7 cellular contexts compared by ENCODE assay signal in genomic region chr14:24366375-24366663, GRCh38. TPM values are rescaled to one million over a fixed set of nuclear protein-coding genes. Genes with fewer than 3 reads are reported as not detected.
A peak's percentile ranks its signal among the peaks of the same experiment; 100 is the strongest.
DNase-seq lines count a peak whose midpoint lies in the region; ATAC-seq, FAIRE-seq and TF ChIP-seq lines count a peak whose summit lies in the region.
"Had no signal": no experiment of that assay in that cellular context is flagged by ENCODE, and none has a peak within 500 bp of the region (broad histone marks: within the 10 kb centered on the region; RNA-seq: fewer than 3 reads in every experiment).

No MANE protein-coding gene starts in this region.

- ATAC-seq in naive thymus-derived CD8-positive, alpha-beta T cell = peak in 1 of 2 donors; percentile 14
- ATAC-seq in HG03442 (IDR thresholded peaks at IDR 0.05; ENCODE audit: unreplicated experiment) = no peak

- POLR2A ChIA-PET in naive thymus-derived CD8-positive, alpha-beta T cell (lab: Charles Lee) = interaction anchor here (1.1 to 2.0 kb wide), 8 partner anchors 28 to 124 kb away, joined by 3 to 21 read pairs (median 3); partner anchors contain the start of genes CBLN3 and KHNYN

- H3K4me1 ChIP-seq in astrocyte (ENCODE audit: insufficient read depth, low read length) = peaks cover 21% of the 10 kb centered on the region

- peak overlapping the region; percentile 80 for H3K4me3 Mint-ChIP-seq in astrocyte (ENCODE audit: unreplicated experiment)
- H3K4me3 Mint-ChIP-seq in naive thymus-derived CD8-positive, alpha-beta T cell = peak overlapping the region in 9 of 10 donors; percentile 62 to 85 (median 80)

- H3K9me3 Mint-ChIP-seq in astrocyte (ENCODE audit: unreplicated experiment) = no peaks in the 10 kb centered on the region
- H3K9me3 Mint-ChIP-seq in naive thymus-derived CD8-positive, alpha-beta T cell = no peaks in the 10 kb centered on the region

- H3K27me3 ChIP-seq in astrocyte (ENCODE audit: insufficient read depth, low read length) = no peaks in the 10 kb centered on the region

- DNase-seq in GM12865 (ENCODE audit: low read depth) = no peak
- no peak for DNase-seq in astrocyte (ENCODE audit: low read depth)
- no peak for DNase-seq in naive thymus-derived CD8-positive, alpha-beta T cell
- DNase-seq in activated CD4-positive, alpha-beta T cell treated with anti-CD3 and anti-CD28 coated beads for 4 hours = no peak
- DNase-seq in SK-N-DZ (ENCODE audit: low spot score) = no peak

- H4K20me1 ChIP-seq in astrocyte (ENCODE audit: insufficient read depth, low read length) = peaks cover 4% of the 10 kb centered on the region

- peak overlapping the region; percentile 80 for H3K9ac ChIP-seq in astrocyte (ENCODE audit: low read length)

- H3K36me3 Mint-ChIP-seq in astrocyte (ENCODE audit: low read depth, unreplicated experiment) = no peaks in the 10 kb centered on the region
- no peaks in the 10 kb centered on the region for H3K36me3 Mint-ChIP-seq in naive thymus-derived CD8-positive, alpha-beta T cell

- no peaks in the 10 kb centered on the region for H3K36me3 ChIP-seq in astrocyte (ENCODE audit: insufficient read depth, low read length)

- H3K9me3 ChIP-seq in astrocyte (ENCODE audit: insufficient read depth, low read depth, low read length) = no peaks in the 10 kb centered on the region

- H3K4me3 ChIP-seq in GM12865 (ENCODE audit: low read depth, low read length) (peak overlapping the region; percentile 25; the same call in 1 of the 2 replicates), astrocyte (ENCODE audit: insufficient read depth, low read depth, low read length) (peak overlapping the region; percentile 37)

- peaks cover 8% of the 10 kb centered on the region for H3K27me3 Mint-ChIP-seq in astrocyte (ENCODE audit: low read depth, unreplicated experiment)
- H3K27me3 Mint-ChIP-seq in naive thymus-derived CD8-positive, alpha-beta T cell = peaks cover 27 to 65% (median 41%) of the 10 kb centered on the region in 5 donors

- peak overlapping the region; percentile 90 for H3K27ac ChIP-seq in astrocyte (ENCODE audit: low read depth, low read length)

- peak overlapping the region; percentile 53 for H2AFZ ChIP-seq in astrocyte (ENCODE audit: low read depth, low read length)

- H3K79me2 ChIP-seq in astrocyte (ENCODE audit: insufficient read depth, low read length) = no peaks in the 10 kb centered on the region

- peaks cover 21% of the 10 kb centered on the region for H3K4me1 Mint-ChIP-seq in astrocyte (ENCODE audit: low read depth, unreplicated experiment)
- peaks cover 14 to 43% (median 26%) of the 10 kb centered on the region in 4 donors for H3K4me1 Mint-ChIP-seq in naive thymus-derived CD8-positive, alpha-beta T cell

- FAIRE-seq in astrocyte (lab: Jason Lieb, UNC) = no peak

- peak overlapping the region; percentile 100 for H3K4me2 ChIP-seq in astrocyte (ENCODE audit: low read length)

- peak overlapping the region; percentile 93 for H3K27ac Mint-ChIP-seq in astrocyte (ENCODE audit: unreplicated experiment)
- H3K27ac Mint-ChIP-seq in naive thymus-derived CD8-positive, alpha-beta T cell = no peak overlapping the region

- TF ChIP-seq CTCF in GM12865 (IDR thresholded peaks at IDR 0.05; ENCODE audit: insufficient read depth, low read depth, low read length, missing control alignments) (no peak), astrocyte (IDR thresholded peaks at IDR 0.05; ENCODE audit: insufficient read depth, low read depth, low read length) (no peak)

RNA-seq across cellular contexts. Expression of gene NFATC4, which starts 1.7 kb away (rescaled TPM):
- total RNA-seq in astrocyte = 61.9 and 73.9 TPM in 2 replicates
- not detected for total RNA-seq in naive thymus-derived CD8-positive, alpha-beta T cell
- polyA plus RNA-seq in naive thymus-derived CD8-positive, alpha-beta T cell = not detected
- 13.1 and 14.1 TPM in 2 replicates for polyA plus RNA-seq in SK-N-DZ (2014; cell fraction: cytosol; rRNA removed)
- 103 and 132 TPM in 2 replicates for polyA plus RNA-seq in SK-N-DZ (2014; cell fraction: nucleus; rRNA removed)

RNA-seq across cellular contexts. Expression of gene RIPK3, which starts 26.5 kb away (rescaled TPM):
- 0.58 and 0.95 TPM in 2 replicates for total RNA-seq in astrocyte
- total RNA-seq in naive thymus-derived CD8-positive, alpha-beta T cell = 10 to 100 TPM; 32.9 to 35.8 TPM
- 10 to 100 TPM in 1 of 3 donors, 1 to 10 TPM in 2; 5.3 to 11.1 (median 5.6) TPM for polyA plus RNA-seq in naive thymus-derived CD8-positive, alpha-beta T cell
- polyA plus RNA-seq in SK-N-DZ (2014; cell fraction: cytosol; rRNA removed) = not detected in 2 replicates
- polyA plus RNA-seq in SK-N-DZ (2014; cell fraction: nucleus; rRNA removed) = not detected in 2 replicates
- total RNA-seq: SK-MEL-5 had no signal

RNA-seq across cellular contexts. Expression of gene ADCY4, which starts 31.4 kb away (rescaled TPM):
- total RNA-seq in astrocyte = 0.32 and 0.67 TPM in 2 replicates
- 1 to 10 TPM; 3.8 to 4.7 TPM for total RNA-seq in naive thymus-derived CD8-positive, alpha-beta T cell
- under 1 TPM; 0.08 to 0.28 (median 0.24) TPM for polyA plus RNA-seq in naive thymus-derived CD8-positive, alpha-beta T cell
- not detected in 2 replicates for polyA plus RNA-seq in SK-N-DZ (2014; cell fraction: cytosol; rRNA removed)
- polyA plus RNA-seq in SK-N-DZ (2014; cell fraction: nucleus; rRNA removed) = 0.09 TPM in 1 of 2 replicates, not detected in the other
- total RNA-seq: SK-MEL-5 had no signal

RNA-seq across cellular contexts. Expression of gene NYNRIN, which starts 32.5 kb away (rescaled TPM):
- total RNA-seq in astrocyte = 25.4 and 32.0 TPM in 2 replicates
- under 1 TPM; 0.29 to 0.36 TPM for total RNA-seq in naive thymus-derived CD8-positive, alpha-beta T cell
- under 1 TPM in 1 of 3 donors, not detected in 2; 0.13 TPM for polyA plus RNA-seq in naive thymus-derived CD8-positive, alpha-beta T cell
- polyA plus RNA-seq in SK-N-DZ (2014; cell fraction: cytosol; rRNA removed) = 9.4 and 12.4 TPM in 2 replicates
- polyA plus RNA-seq in SK-N-DZ (2014; cell fraction: nucleus; rRNA removed) = 10.9 and 23.4 TPM in 2 replicates

RNA-seq across cellular contexts. Expression of gene LTB4R, which starts 55.0 kb away (rescaled TPM):
- 5.5 TPM in 2 replicates for total RNA-seq in astrocyte
- total RNA-seq in naive thymus-derived CD8-positive, alpha-beta T cell = 10 to 100 TPM in 1 of 2 experiments, 1 to 10 TPM in 1; 9.6 to 10.1 TPM
- 1 to 10 TPM; 3.4 to 5.9 (median 4.5) TPM for polyA plus RNA-seq in naive thymus-derived CD8-positive, alpha-beta T cell
- 3.2 and 6.4 TPM in 2 replicates for polyA plus RNA-seq in SK-N-DZ (2014; cell fraction: cytosol; rRNA removed)
- polyA plus RNA-seq in SK-N-DZ (2014; cell fraction: nucleus; rRNA removed) = 24.6 and 62.2 TPM in 2 replicates

Comparison
In these comparisons a context has a peak if more than half of its experiments do, and no peak if none do; other contexts are left out.
1. RNA of gene NFATC4, which starts 1.7 kb away (total RNA-seq): 61.9 to 73.9 TPM in astrocyte; not detected in naive thymus-derived CD8-positive, alpha-beta T cell; every median in the first group is over 10 times any median in the second.
2. RNA of gene RIPK3, which starts 26.5 kb away (total RNA-seq): 32.9 to 35.8 TPM in naive thymus-derived CD8-positive, alpha-beta T cell; 0.58 to 0.95 TPM in astrocyte; every median in the first group is over 10 times any median in the second.